ENCODE assay signal across 17 cellular contexts in genomic region chr14:37447883-37448391, GRCh38.
"Had no signal": no experiment of that assay in that cellular context is flagged by ENCODE, and none has a peak within 500 bp of the region (broad histone marks: within the 10 kb centered on the region; RNA-seq: fewer than 3 reads in every experiment).

No MANE protein-coding gene starts in this region.

- H3K27ac Mint-ChIP-seq: activated naive CD4-positive, alpha-beta T cell treated with anti-CD3 and anti-CD28 coated beads for 36 hours; activated T-helper 2 cell treated with anti-CD3 and anti-CD28 coated beads, Interferon-gamma antibody, Interleukin-2, Interleukin-4, amounts not matched to agents 10 μg/mL and 5 μg/mL and 100 μg/mL, durations not matched to agents 14 hours and 24 hours and 36 hours; effector memory CD8-positive, alpha-beta T cell; stimulated activated naive CD8-positive, alpha-beta T cell treated with anti-CD3 and anti-CD28 coated beads, Interleukin-15, Interleukin-2, amounts not matched to agents 100 ng/mL and 50 ng/mL, for 24 hours; T-cell had no signal

- H3K36me3 ChIP-seq: ascending aorta, sigmoid colon, spleen, suprapubic skin had no signal

- ATAC-seq: effector memory CD8-positive, alpha-beta T cell; T-cell had no signal

- H3K4me3 Mint-ChIP-seq: activated naive CD4-positive, alpha-beta T cell treated with anti-CD3 and anti-CD28 coated beads for 36 hours; effector memory CD8-positive, alpha-beta T cell; neural crest cell; stimulated activated naive CD8-positive, alpha-beta T cell treated with anti-CD3 and anti-CD28 coated beads, Interleukin-15, Interleukin-2, amounts not matched to agents 100 ng/mL and 50 ng/mL, for 24 hours; T-cell had no signal

- H3K4me1 Mint-ChIP-seq: neural crest cell, T-cell had no signal

- H3K4me1 ChIP-seq: ascending aorta, sigmoid colon, spleen, suprapubic skin had no signal

- H3K9me3 ChIP-seq: sigmoid colon, suprapubic skin had no signal

- H3K27ac ChIP-seq: ascending aorta, sigmoid colon, spleen, suprapubic skin had no signal

- H3K36me3 Mint-ChIP-seq: T-cell had no signal

- H3K27me3 ChIP-seq: ascending aorta, sigmoid colon, spleen, suprapubic skin had no signal

- H3K27me3 Mint-ChIP-seq: effector memory CD8-positive, alpha-beta T cell; stimulated activated naive CD8-positive, alpha-beta T cell treated with anti-CD3 and anti-CD28 coated beads, Interleukin-15, Interleukin-2, amounts not matched to agents 100 ng/mL and 50 ng/mL, for 24 hours; T-cell had no signal

- DNase-seq: activated CD4-positive, alpha-beta T cell treated with anti-CD3 and anti-CD28 coated beads, Interleukin-2, amount 50 U/mL, for 48 hours; activated CD4-positive, CD25-positive, alpha-beta regulatory T cell treated with anti-CD3 and anti-CD28 coated beads, Interleukin-2, amount 50 U/mL, for 72 hours; activated naive CD4-positive, alpha-beta T cell treated with anti-CD3 and anti-CD28 coated beads for 36 hours; dermis blood vessel endothelial cell; effector memory CD8-positive, alpha-beta T cell; erythroblast; hippocampal formation; kidney; sigmoid colon; spleen; T-cell; T-helper 9 cell had no signal

- H3K4me3 ChIP-seq: ascending aorta, sigmoid colon, spleen, suprapubic skin had no signal
